Comparison of ENCODE assay signal across 26 cellular contexts in genomic region chr22:30260682-30261081, GRCh38. TPM values are rescaled to one million over a fixed set of nuclear protein-coding genes. Genes with fewer than 3 reads are reported as not detected.
"Had no signal": no experiment of that assay in that cellular context is flagged by ENCODE, and none has a peak within 500 bp of the region (broad histone marks: within the 10 kb centered on the region; RNA-seq: fewer than 3 reads in every experiment).

No MANE protein-coding gene starts in this region.

- H3K9me3 ChIP-seq: heart left ventricle, right atrium auricular region, tibial artery, upper lobe of right lung, vagina had no signal

- H3K36me3 ChIP-seq: heart left ventricle, neural progenitor cell, right atrium auricular region, tibial artery, upper lobe of right lung, vagina had no signal

- H3K4me2 ChIP-seq: neural progenitor cell had no signal

- H3K36me3 Mint-ChIP-seq: natural killer cell treated with Interleukin-12 subunit alpha and Interleukin-12 subunit beta and Interleukin-15 and Interleukin-18, amount 100 ng/mL, for 72 hours; neural progenitor cell had no signal

- H3K4me3 Mint-ChIP-seq: natural killer cell treated with Interleukin-12 subunit alpha and Interleukin-12 subunit beta and Interleukin-15 and Interleukin-18, amount 100 ng/mL, for 72 hours; neural progenitor cell had no signal

- H2AFZ ChIP-seq: neural progenitor cell had no signal

- ATAC-seq: esophagus mucosa; heart left ventricle; left colon; left ventricle myocardium superior; natural killer cell treated with Interleukin-12 subunit alpha and Interleukin-12 subunit beta and Interleukin-15 and Interleukin-18, amount 100 ng/mL, for 72 hours had no signal

- DNase-seq: dorsolateral prefrontal cortex; effector CD8-positive, alpha-beta T cell; hippocampal formation; left colon; left ventricle myocardium superior; midbrain; posterior cingulate gyrus; small intestine; stimulated activated CD4-positive, alpha-beta T cell treated with anti-CD3 and anti-CD28 coated beads, Interleukin-12 subunit alpha, Interleukin-12 subunit beta, amount 100 ng/mL, for 4 hours; stimulated activated naive CD4-positive, alpha-beta T cell treated with Interleukin-2 at 50 U/mL for 16 hours; tibial artery; upper lobe of right lung had no signal

- H3K9ac ChIP-seq: neural progenitor cell had no signal

- H3K27ac ChIP-seq: coronary artery, dorsolateral prefrontal cortex, heart left ventricle, neural progenitor cell, right atrium auricular region, tibial artery, upper lobe of right lung, vagina had no signal

- H3K27ac Mint-ChIP-seq: natural killer cell treated with Interleukin-12 subunit alpha and Interleukin-12 subunit beta and Interleukin-15 and Interleukin-18, amount 100 ng/mL, for 72 hours; neural progenitor cell had no signal

- H3K9me3 Mint-ChIP-seq: natural killer cell treated with Interleukin-12 subunit alpha and Interleukin-12 subunit beta and Interleukin-15 and Interleukin-18, amount 100 ng/mL, for 72 hours; neural progenitor cell had no signal

- H3K4me3 ChIP-seq: coronary artery, dorsolateral prefrontal cortex, heart left ventricle, lung, neural progenitor cell, right atrium auricular region, tibial artery, upper lobe of right lung, vagina had no signal

- FAIRE-seq: endometrium, frontal cortex, small intestine had no signal

- H3K27me3 ChIP-seq: dorsolateral prefrontal cortex, right atrium auricular region, upper lobe of right lung, vagina had no signal

- H3K27me3 Mint-ChIP-seq: natural killer cell treated with Interleukin-12 subunit alpha and Interleukin-12 subunit beta and Interleukin-15 and Interleukin-18, amount 100 ng/mL, for 72 hours had no signal

RNA-seq across cellular contexts. Expression of gene OSM, which starts 6.0 kb away (rescaled TPM):
- total RNA-seq: fibroblast of lung, glomerular endothelial cell, kidney epithelial cell, left ventricle myocardium superior, vagina had no signal
- polyA plus RNA-seq: fibroblast of lung had no signal

RNA-seq across cellular contexts. Expression of gene LIF, which starts 14.1 kb away (rescaled TPM):
- total RNA-seq: frontal cortex, temporal lobe had no signal
